8 cellular contexts compared by ENCODE assay signal in the genomic region with DNA sequence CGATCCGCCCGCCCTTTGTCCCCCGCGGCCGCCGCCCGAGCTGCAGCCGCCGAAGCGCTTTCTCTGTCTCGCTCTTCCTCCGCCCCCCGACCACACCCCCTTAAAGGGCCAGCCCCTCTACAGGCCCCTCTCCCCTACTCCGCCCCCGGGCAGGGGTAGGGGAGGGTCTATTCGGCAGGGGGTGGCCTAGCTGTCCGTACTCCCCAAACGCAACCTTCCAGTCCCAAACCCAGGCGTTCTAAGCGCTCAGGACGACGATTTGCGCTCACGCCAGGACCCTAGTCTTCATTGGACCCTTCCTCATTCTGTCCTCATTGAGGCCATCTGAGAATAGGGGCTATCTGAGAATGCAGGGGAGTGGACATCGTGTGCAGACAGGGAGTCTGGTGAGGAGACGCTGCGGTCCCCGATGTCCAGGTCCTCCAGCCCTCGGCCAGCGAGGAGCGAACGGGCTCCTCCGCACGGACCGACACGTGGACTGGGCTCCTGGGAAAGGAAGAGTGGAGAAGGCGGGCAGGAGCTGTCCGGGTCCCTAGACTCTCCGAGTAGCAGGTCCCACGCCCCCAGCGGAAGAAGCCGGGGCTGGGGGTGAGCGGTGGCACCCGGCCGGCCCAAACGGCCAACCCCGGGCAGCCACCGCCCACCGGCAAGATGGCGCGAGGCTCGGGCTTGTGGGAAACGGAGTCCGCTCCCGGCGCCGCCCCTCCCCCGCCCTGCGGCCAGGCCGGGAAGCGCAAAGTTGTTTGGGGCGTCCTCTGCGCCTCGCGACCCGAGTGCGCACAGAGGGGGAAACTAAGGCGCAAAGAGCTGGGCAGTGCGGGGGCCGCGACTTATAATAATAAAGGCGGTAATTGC. TPM values are rescaled to one million over a fixed set of nuclear protein-coding genes. Genes with fewer than 3 reads are reported as not detected.
DNase-seq lines count a peak whose midpoint lies in the region; ATAC-seq lines count a peak whose summit lies in the region.

A gene with protein sequence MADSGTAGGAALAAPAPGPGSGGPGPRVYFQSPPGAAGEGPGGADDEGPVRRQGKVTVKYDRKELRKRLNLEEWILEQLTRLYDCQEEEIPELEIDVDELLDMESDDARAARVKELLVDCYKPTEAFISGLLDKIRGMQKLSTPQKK (minus strand): TSS at position 70 of the 855 bp plus-strand sequence. CDS start 270 bp downstream, outside the sequence.

- ATAC-seq in HG03196 (IDR thresholded peaks at IDR 0.05; ENCODE audit: unreplicated experiment) (peak; percentile 31), left colon (peak; percentile 60), HG03039 (IDR thresholded peaks at IDR 0.05; ENCODE audit: unreplicated experiment) (no peak)

- peak within 1 kb of the TSS; percentile 90 for H3K4me3 Mint-ChIP-seq in activated CD4-positive, alpha-beta T cell treated with anti-CD3 and anti-CD28 coated beads, Interleukin-2, amount 10 ng/mL, durations not matched to agents 24 days and 14 days

- intact Hi-C loops in activated CD4-positive, alpha-beta T cell treated with anti-CD3 and anti-CD28 coated beads, Interleukin-2, amount 10 ng/mL, durations not matched to agents 24 days and 14 days (cut with micrococcal nuclease), result loop anchor here (1.0 to 10.0 kb wide), 3 partner anchors 22 to 1642 kb away; a partner anchor contains a TSS
- intact Hi-C loops in left colon (cut with DNase I, micrococcal nuclease), result no loop called here

- H3K4me1 Mint-ChIP-seq in activated CD4-positive, alpha-beta T cell treated with anti-CD3 and anti-CD28 coated beads, Interleukin-2, amount 10 ng/mL, durations not matched to agents 24 days and 14 days, result peaks cover 29% of the 10 kb centered on the region

- H3K27me3 Mint-ChIP-seq in activated CD4-positive, alpha-beta T cell treated with anti-CD3 and anti-CD28 coated beads, Interleukin-2, amount 10 ng/mL, durations not matched to agents 24 days and 14 days, result no peaks in the 10 kb centered on the region

- peak within 1 kb of the TSS; percentile 94 for H3K27ac Mint-ChIP-seq in activated CD4-positive, alpha-beta T cell treated with anti-CD3 and anti-CD28 coated beads, Interleukin-2, amount 10 ng/mL, durations not matched to agents 24 days and 14 days

- no peaks in the 10 kb centered on the region for H3K9me3 Mint-ChIP-seq in activated CD4-positive, alpha-beta T cell treated with anti-CD3 and anti-CD28 coated beads, Interleukin-2, amount 10 ng/mL, durations not matched to agents 24 days and 14 days

- DNase-seq in GM04504 (ENCODE audit: low read depth) (peak; percentile 68), NCI-H69 (lab: John Stamatoyannopoulos, UW) (peak; percentile 96), dedifferentiated amniotic fluid mesenchymal stem cell (ENCODE audit: extremely low spot score) (peak; percentile 71), left colon (peak; percentile 90 to 94)
- peak; percentile 95 for DNase-seq in activated CD4-positive, alpha-beta T cell treated with anti-CD3 and anti-CD28 coated beads, Interleukin-2, amount 10 ng/mL, durations not matched to agents 24 days and 14 days
- DNase-seq in stimulated activated CD4-positive, alpha-beta T cell treated with anti-CD3 and anti-CD28 coated beads, Interleukin-15, amount 100 ng/mL, for 48 hours (ENCODE audit: low read depth in 2 of 2), result peak; percentile 59 to 78

- H3K36me3 Mint-ChIP-seq in activated CD4-positive, alpha-beta T cell treated with anti-CD3 and anti-CD28 coated beads, Interleukin-2, amount 10 ng/mL, durations not matched to agents 24 days and 14 days (ENCODE audit: low read depth), result peaks cover 18% of the 10 kb centered on the region

RNA-seq across cellular contexts. Expression of the gene that starts here (rescaled TPM):
- total RNA-seq in activated CD4-positive, alpha-beta T cell treated with anti-CD3 and anti-CD28 coated beads, Interleukin-2, amount 10 ng/mL, durations not matched to agents 24 days and 14 days, result 284 TPM in 2 replicates
- total RNA-seq in left colon, result 100 to 1,000 TPM in 1 of 2 donors, 10 to 100 TPM in 1; 96.2 to 147 TPM
